ENCODE assay signal across 12 cellular contexts in genomic region chr7:5776894-5777645, GRCh38. TPM values are rescaled to one million over a fixed set of nuclear protein-coding genes. Genes with fewer than 3 reads are reported as not detected.
A peak's percentile ranks its signal among the peaks of the same experiment; 100 is the strongest.
DNase-seq lines count a peak whose midpoint lies in the region; ATAC-seq and TF ChIP-seq lines count a peak whose summit lies in the region.
"Had no signal": no experiment of that assay in that cellular context is flagged by ENCODE, and none has a peak within 500 bp of the region (broad histone marks: within the 10 kb centered on the region; RNA-seq: fewer than 3 reads in every experiment).

No MANE protein-coding gene starts in this region.

- no peak overlapping the region for H2AFZ ChIP-seq in PC-9

- H3K27ac Mint-ChIP-seq in activated CD4-positive, alpha-beta T cell treated with anti-CD3 and anti-CD28 coated beads, Interleukin-2, amount 10 ng/mL, durations not matched to agents 7 days and 5 days, result peak overlapping the region; percentile 93
- peak overlapping the region; percentile 93 for H3K27ac Mint-ChIP-seq in activated naive CD8-positive, alpha-beta T cell treated with anti-CD3 and anti-CD28 coated beads for 36 hours
- peak overlapping the region; percentile 61 for H3K27ac Mint-ChIP-seq in osteocyte (ENCODE audit: unreplicated experiment)

- BruUV-seq in PC-9 (replicated peaks; lab: Mats Ljungman, UMichigan), result no TSS peak

- peak; percentile 41 for DNase-seq in activated CD4-positive, alpha-beta T cell treated with anti-CD3 and anti-CD28 coated beads, Interleukin-2, amount 10 ng/mL, durations not matched to agents 7 days and 5 days
- DNase-seq in activated CD4-positive, alpha-beta T cell treated with anti-CD3 and anti-CD28 coated beads, Interleukin-2, amount 50 U/mL, for 4 hours, result no peak
- peak; percentile 11 for DNase-seq in activated naive CD8-positive, alpha-beta T cell treated with anti-CD3 and anti-CD28 coated beads for 36 hours
- DNase-seq in osteocyte (ENCODE audit: extremely low spot score, unreplicated experiment) (no peak), PC-9 (no peak), NK-92 (lab: John Stamatoyannopoulos, UW; ENCODE audit: unreplicated experiment) (no peak)
- DNase-seq: KG1, Peyer's patch, T-helper 9 cell had no signal

- no peaks in the 10 kb centered on the region for H3K27me3 Mint-ChIP-seq in activated CD4-positive, alpha-beta T cell treated with anti-CD3 and anti-CD28 coated beads, Interleukin-2, amount 10 ng/mL, durations not matched to agents 7 days and 5 days
- H3K27me3 Mint-ChIP-seq in activated naive CD8-positive, alpha-beta T cell treated with anti-CD3 and anti-CD28 coated beads for 36 hours, result no peaks in the 10 kb centered on the region
- no peaks in the 10 kb centered on the region for H3K27me3 Mint-ChIP-seq in osteocyte (ENCODE audit: unreplicated experiment)

- no peaks in the 10 kb centered on the region for H3K9me3 ChIP-seq in KOPT-K1 (ENCODE audit: insufficient read depth, low read length, poor library complexity, severe bottlenecking)
- no peaks in the 10 kb centered on the region for H3K9me3 ChIP-seq in PC-9 (ENCODE audit: insufficient read depth, low read depth)
- H3K9me3 ChIP-seq: Peyer's patch had no signal

- H3K4me1 Mint-ChIP-seq in activated CD4-positive, alpha-beta T cell treated with anti-CD3 and anti-CD28 coated beads, Interleukin-2, amount 10 ng/mL, durations not matched to agents 7 days and 5 days, result peaks cover 68% of the 10 kb centered on the region
- H3K4me1 Mint-ChIP-seq in activated naive CD8-positive, alpha-beta T cell treated with anti-CD3 and anti-CD28 coated beads for 36 hours, result peaks cover 61% of the 10 kb centered on the region
- peaks cover 60% of the 10 kb centered on the region for H3K4me1 Mint-ChIP-seq in osteocyte (ENCODE audit: unreplicated experiment)

- no peak overlapping the region for H3K4me2 ChIP-seq in PC-9

- H3K4me1 ChIP-seq in PC-9 (replicated peaks; ENCODE audit: insufficient read depth), result peaks cover 17% of the 10 kb centered on the region

- peaks cover 15% of the 10 kb centered on the region for H3K36me3 ChIP-seq in KOPT-K1 (ENCODE audit: insufficient read depth, low read length)
- peaks cover 11% of the 10 kb centered on the region; the same call in 1 of the 2 replicates for H3K36me3 ChIP-seq in PC-9 (ENCODE audit: low read depth)
- H3K36me3 ChIP-seq: Peyer's patch had no signal

- peaks cover 22% of the 10 kb centered on the region for H3F3A ChIP-seq in PC-9 (ENCODE audit: insufficient read depth, low read depth)

- POLR2A ChIA-PET in activated CD4-positive, alpha-beta T cell treated with anti-CD3 and anti-CD28 coated beads, Interleukin-2, amount 10 ng/mL, durations not matched to agents 7 days and 5 days (lab: Charles Lee), result no interaction called here
- POLR2A ChIA-PET in PC-9 (lab: Charles Lee; ENCODE audit: unreplicated experiment), result interaction anchor here (0.6 to 0.7 kb wide), 2 partner anchors 34 to 58 kb away, joined by 7 to 28 read pairs; no protein-coding TSS in a partner anchor

- intact Hi-C loops in PC-9 (cut with micrococcal nuclease; ENCODE audit: unreplicated experiment), result no loop called here

- H3K79me2 ChIP-seq in PC-9 (ENCODE audit: low read depth), result peaks cover 88% of the 10 kb centered on the region

- ATAC-seq in HG03039 (IDR thresholded peaks at IDR 0.05; ENCODE audit: unreplicated experiment), result no peak

- peaks cover 48% of the 10 kb centered on the region for H4K20me1 ChIP-seq in PC-9 (ENCODE audit: insufficient read depth)

- H3K4me3 ChIP-seq in PC-9, result no peak overlapping the region
- H3K4me3 ChIP-seq: coronary artery, Peyer's patch had no signal

- TF ChIP-seq CTCF in osteocyte (IDR thresholded peaks at IDR 0.05), result no peak
- no peak for TF ChIP-seq CTCF in PC-9 (conservative IDR thresholded peaks at IDR 0.05)

- peaks cover 28% of the 10 kb centered on the region for H3K36me3 Mint-ChIP-seq in activated CD4-positive, alpha-beta T cell treated with anti-CD3 and anti-CD28 coated beads, Interleukin-2, amount 10 ng/mL, durations not matched to agents 7 days and 5 days (ENCODE audit: low read depth)
- peaks cover 32% of the 10 kb centered on the region for H3K36me3 Mint-ChIP-seq in activated naive CD8-positive, alpha-beta T cell treated with anti-CD3 and anti-CD28 coated beads for 36 hours
- H3K36me3 Mint-ChIP-seq in osteocyte (ENCODE audit: unreplicated experiment), result peaks cover 20% of the 10 kb centered on the region

- no peaks in the 10 kb centered on the region for H3K9me3 Mint-ChIP-seq in activated CD4-positive, alpha-beta T cell treated with anti-CD3 and anti-CD28 coated beads, Interleukin-2, amount 10 ng/mL, durations not matched to agents 7 days and 5 days
- peaks cover 4% of the 10 kb centered on the region for H3K9me3 Mint-ChIP-seq in activated naive CD8-positive, alpha-beta T cell treated with anti-CD3 and anti-CD28 coated beads for 36 hours
- no peaks in the 10 kb centered on the region for H3K9me3 Mint-ChIP-seq in osteocyte (ENCODE audit: unreplicated experiment)

- no peaks in the 10 kb centered on the region for H3K27me3 ChIP-seq in PC-9 (ENCODE audit: insufficient read depth, low read depth)
- H3K27me3 ChIP-seq: Peyer's patch had no signal

- no peaks in the 10 kb centered on the region for H3K9me2 ChIP-seq in PC-9 (ENCODE audit: insufficient read depth)

- H3K4me3 Mint-ChIP-seq in activated CD4-positive, alpha-beta T cell treated with anti-CD3 and anti-CD28 coated beads, Interleukin-2, amount 10 ng/mL, durations not matched to agents 7 days and 5 days, result peak overlapping the region; percentile 81
- peak overlapping the region; percentile 81 for H3K4me3 Mint-ChIP-seq in activated naive CD8-positive, alpha-beta T cell treated with anti-CD3 and anti-CD28 coated beads for 36 hours
- H3K4me3 Mint-ChIP-seq in osteocyte (ENCODE audit: unreplicated experiment), result no peak overlapping the region

- H3K27ac ChIP-seq in KOPT-K1 (ENCODE audit: low read depth, low read length, poor library complexity, severe bottlenecking) (peak overlapping the region; percentile 37), PC-9 (no peak overlapping the region)
- H3K27ac ChIP-seq: coronary artery, Peyer's patch had no signal

- CTCF ChIA-PET in activated CD4-positive, alpha-beta T cell treated with anti-CD3 and anti-CD28 coated beads, Interleukin-2, amount 10 ng/mL, durations not matched to agents 7 days and 5 days (lab: Charles Lee), result interaction anchor here (0.6 to 1.6 kb wide), 3 partner anchors 10 to 299 kb away, joined by 3 to 6 read pairs (median 4); no protein-coding TSS in a partner anchor
- CTCF ChIA-PET in PC-9 (lab: Charles Lee), result no interaction called here

RNA-seq across cellular contexts. Expression of gene RNF216, which starts 4.4 kb away (rescaled TPM):
- 10 to 100 TPM; 37.1 to 41.5 TPM for total RNA-seq in activated CD4-positive, alpha-beta T cell treated with anti-CD3 and anti-CD28 coated beads, Interleukin-2, amount 10 ng/mL, durations not matched to agents 7 days and 5 days
- total RNA-seq in activated naive CD8-positive, alpha-beta T cell treated with anti-CD3 and anti-CD28 coated beads for 36 hours, result 10 to 100 TPM; 45.5 to 48.1 TPM
- total RNA-seq in osteocyte (51.0 and 51.8 TPM in 2 replicates), PC-9 (2021) (38.0 and 39.9 TPM in 2 replicates)

Comparison
In these comparisons a context has a peak if more than half of its experiments do, and no peak if none do; other contexts are left out.
1. DNase-seq: peak in activated CD4-positive, alpha-beta T cell treated with anti-CD3 and anti-CD28 coated beads, Interleukin-2, amount 10 ng/mL, durations not matched to agents 7 days and 5 days (single experiment) and activated naive CD8-positive, alpha-beta T cell treated with anti-CD3 and anti-CD28 coated beads for 36 hours (single experiment); none in activated CD4-positive, alpha-beta T cell treated with anti-CD3 and anti-CD28 coated beads, Interleukin-2, amount 50 U/mL, for 4 hours (0 of 2), osteocyte (single experiment), PC-9 (0 of 2) and NK-92 (single experiment).
2. Peak in every context shown above with its lines, with median percentiles within 50 percentile points of each other: H3K27ac Mint-ChIP-seq.